In genomic region chr1:24283326-24284155, GRCh38 we compare ENCODE assay signal across 14 cellular contexts. TPM values are rescaled to one million over a fixed set of nuclear protein-coding genes. Genes with fewer than 3 reads are reported as not detected.
DNase-seq lines count a peak whose midpoint lies in the region; ATAC-seq and TF ChIP-seq lines count a peak whose summit lies in the region.
"Had no signal": no experiment of that assay in that cellular context is flagged by ENCODE, and none has a peak within 500 bp of the region (broad histone marks: within the 10 kb centered on the region; RNA-seq: fewer than 3 reads in every experiment).

No MANE protein-coding gene starts in this region.

- H3K4me1 ChIP-seq in thoracic aorta (ENCODE audit: control insufficient read depth in 1 of 2, low read depth in 2 of 2) (no peaks in the 10 kb centered on the region), neural progenitor cell (peaks cover 12% of the 10 kb centered on the region), OCI-LY7 (ENCODE audit: insufficient read depth, low read length, poor library complexity, severe bottlenecking) (no peaks in the 10 kb centered on the region)

- no peak overlapping the region for H3K4me3 ChIP-seq in thoracic aorta
- H3K4me3 ChIP-seq in neural progenitor cell, result no peak overlapping the region
- H3K4me3 ChIP-seq in OCI-LY7 (ENCODE audit: low read depth, low read length, poor library complexity, severe bottlenecking), result no peak overlapping the region
- H3K4me3 ChIP-seq: cardiac muscle cell, tibial artery had no signal

- H3K4me2 ChIP-seq in neural progenitor cell, result no peak overlapping the region
- no peak overlapping the region for H3K4me2 ChIP-seq in OCI-LY7 (ENCODE audit: low read length)

- intact Hi-C loops in OCI-LY7 (cut with micrococcal nuclease; ENCODE audit: unreplicated experiment), result no loop called here

- H3K9ac ChIP-seq in neural progenitor cell, result no peak overlapping the region

- no peak overlapping the region for H3K27ac Mint-ChIP-seq in neural progenitor cell

- no peaks in the 10 kb centered on the region for H3K9me3 Mint-ChIP-seq in neural progenitor cell

- no TSS peak for BruUV-seq in OCI-LY7 (replicated peaks; lab: Mats Ljungman, UMichigan)

- no peak for TF ChIP-seq CTCF in thoracic aorta (IDR thresholded peaks at IDR 0.05)
- no peak for TF ChIP-seq CTCF in neural progenitor cell (IDR thresholded peaks at IDR 0.05)
- TF ChIP-seq CTCF in OCI-LY7 (conservative IDR thresholded peaks at IDR 0.05; ENCODE audit: low read length), result no peak

- H3K4me1 Mint-ChIP-seq in neural progenitor cell, result peaks cover 2% of the 10 kb centered on the region

- CTCF ChIA-PET in OCI-LY7 (lab: Charles Lee; ENCODE audit: unreplicated experiment), result no interaction called here

- H3K36me3 ChIP-seq in thoracic aorta, result no peaks in the 10 kb centered on the region
- H3K36me3 ChIP-seq in neural progenitor cell, result no peaks in the 10 kb centered on the region
- no peaks in the 10 kb centered on the region for H3K36me3 ChIP-seq in OCI-LY7 (ENCODE audit: insufficient read depth, low read length)
- H3K36me3 ChIP-seq: cardiac muscle cell, tibial artery had no signal

- H3K27me3 ChIP-seq in thoracic aorta (replicated peaks; ENCODE audit: insufficient read depth) (no peaks in the 10 kb centered on the region), neural progenitor cell (no peaks in the 10 kb centered on the region)
- H3K27me3 ChIP-seq: cardiac muscle cell had no signal

- POLR2A ChIA-PET in OCI-LY7 (lab: Charles Lee), result no interaction called here

- H3K4me3 Mint-ChIP-seq in neural progenitor cell, result no peak overlapping the region

- no peaks in the 10 kb centered on the region for H3K36me3 Mint-ChIP-seq in neural progenitor cell

- H3F3A ChIP-seq in neural progenitor cell (ENCODE audit: low read depth), result peaks cover 18% of the 10 kb centered on the region

- no peaks in the 10 kb centered on the region for H3K9me2 ChIP-seq in OCI-LY7 (ENCODE audit: insufficient read depth, low read length)

- H4K20me1 ChIP-seq in neural progenitor cell (ENCODE audit: low read depth), result peaks cover 6% of the 10 kb centered on the region
- H4K20me1 ChIP-seq in OCI-LY7 (ENCODE audit: insufficient read depth, low read length), result no peaks in the 10 kb centered on the region

- peaks cover under 1% of the 10 kb centered on the region for H3K27me3 Mint-ChIP-seq in neural progenitor cell (ENCODE audit: insufficient read depth, low read depth)

- H2AFZ ChIP-seq in neural progenitor cell (replicated peaks) (no peak overlapping the region), OCI-LY7 (ENCODE audit: low read length) (no peak overlapping the region)

- H3K79me2 ChIP-seq in neural progenitor cell (ENCODE audit: low read depth) (no peaks in the 10 kb centered on the region), OCI-LY7 (ENCODE audit: insufficient read depth, low read depth, low read length) (no peaks in the 10 kb centered on the region)

- no peaks in the 10 kb centered on the region for H3K9me3 ChIP-seq in thoracic aorta
- H3K9me3 ChIP-seq in neural progenitor cell (ENCODE audit: low read depth), result no peaks in the 10 kb centered on the region
- no peaks in the 10 kb centered on the region for H3K9me3 ChIP-seq in OCI-LY7 (ENCODE audit: low read length)
- H3K9me3 ChIP-seq: tibial artery had no signal

- ATAC-seq in thoracic aorta (ENCODE audit: insufficient number of reproducible peaks, low FRiP score, low read depth), result peak; percentile 35

- no peak overlapping the region for H3K27ac ChIP-seq in thoracic aorta
- H3K27ac ChIP-seq in neural progenitor cell, result no peak overlapping the region
- no peak overlapping the region for H3K27ac ChIP-seq in OCI-LY7 (ENCODE audit: low read depth, low read length, poor library complexity, severe bottlenecking)
- H3K27ac ChIP-seq: cardiac muscle cell, tibial artery had no signal

- peak; percentile 10 for DNase-seq in DMS53 (lab: John Stamatoyannopoulos, UW)
- DNase-seq in DMS53 treated with DMSO at 0.1 percent for 48 hours (lab: John Stamatoyannopoulos, UW; ENCODE audit: unreplicated experiment), result no peak
- peak; percentile 55 for DNase-seq in T1000 (lab: John Stamatoyannopoulos, UW)
- peak; percentile 33 for DNase-seq in fibroblast of peridontal ligament (ENCODE audit: extremely low read depth)
- no peak for DNase-seq in thoracic aorta (ENCODE audit: low spot score)
- DNase-seq in neural progenitor cell (ENCODE audit: low spot score), result no peak
- DNase-seq in OCI-LY7 (ENCODE audit: low spot score), result no peak
- DNase-seq in NCI-H446 (lab: John Stamatoyannopoulos, UW), result no peak
- DNase-seq: activated CD8-positive, alpha-beta memory T cell treated with anti-CD3 and anti-CD28 coated beads, Interleukin-2, amount 50 U/mL, for 4 hours; NCI-H748 treated with DMSO at 0.1 percent for 48 hours; stimulated activated CD4-positive, alpha-beta T cell treated with anti-CD3 and anti-CD28 coated beads, Interleukin-1b, Interleukin-23, amount 100 ng/mL, for 48 hours; T-helper 9 cell had no signal

RNA-seq across cellular contexts. Expression of gene GRHL3, which starts 35.6 kb away (rescaled TPM):
- total RNA-seq in thoracic aorta, result 1 to 10 TPM in 1 of 2 donors, under 1 TPM in 1; 0.54 to 1.3 TPM
- 1.1 and 1.5 TPM in 2 replicates for total RNA-seq in neural progenitor cell (ENCODE audit: low replicate concordance)
- 0.09 TPM in 1 of 2 replicates, not detected in the other for total RNA-seq in OCI-LY7 (2014; rRNA removed; shearing (Covaris generic))
- total RNA-seq in OCI-LY7 (2022), result 0.35 and 0.65 TPM in 2 replicates

Comparison
In these comparisons a context has a peak if more than half of its experiments do, and no peak if none do; other contexts are left out.
1. DNase-seq: peak in DMS53 (single experiment), T1000 (single experiment) and fibroblast of peridontal ligament (single experiment); none in DMS53 treated with DMSO at 0.1 percent for 48 hours (single experiment), thoracic aorta (single experiment), neural progenitor cell (single experiment), OCI-LY7 (single experiment) and NCI-H446 (0 of 2).